16 cellular contexts compared by ENCODE assay signal in genomic region chr4:184988611-184989010, GRCh38. TPM values are rescaled to one million over a fixed set of nuclear protein-coding genes. Genes with fewer than 3 reads are reported as not detected.
DNase-seq lines count a peak whose midpoint lies in the region; ATAC-seq and TF ChIP-seq lines count a peak whose summit lies in the region.
"Had no signal": no experiment of that assay in that cellular context is flagged by ENCODE, and none has a peak within 500 bp of the region (broad histone marks: within the 10 kb centered on the region; RNA-seq: fewer than 3 reads in every experiment).

No MANE protein-coding gene starts in this region.

- H3K9me3 ChIP-seq in breast epithelium (no peaks in the 10 kb centered on the region), mammary epithelial cell (replicated peaks; ENCODE audit: insufficient read depth, low read length) (no peaks in the 10 kb centered on the region), prostate gland (no peaks in the 10 kb centered on the region), thyroid gland (no peaks in the 10 kb centered on the region), right atrium auricular region (no peaks in the 10 kb centered on the region), left lung (no peaks in the 10 kb centered on the region)
- H3K9me3 ChIP-seq: BLaER1, Caco-2 had no signal

- H3K27ac Mint-ChIP-seq in activated CD8-positive, alpha-beta T cell treated with anti-CD3 and anti-CD28 coated beads for 36 hours: no peak overlapping the region
- H3K27ac Mint-ChIP-seq: CD8-positive, alpha-beta memory T cell; HFFc6 had no signal

- TF ChIP-seq CTCF in breast epithelium (IDR thresholded peaks at IDR 0.05): no peak
- TF ChIP-seq CTCF in mammary epithelial cell (conservative IDR thresholded peaks at IDR 0.05 in 1 of 2, IDR thresholded peaks at IDR 0.05 in 1 of 2; ENCODE audit: extremely low read depth in 1 of 2, insufficient read depth in 1 of 2, low read depth in 1 of 2, low read length in 2 of 2): no peak
- no peak for TF ChIP-seq CTCF in prostate gland (IDR thresholded peaks at IDR 0.05)
- TF ChIP-seq CTCF in thyroid gland (IDR thresholded peaks at IDR 0.05): no peak
- TF ChIP-seq CTCF in right atrium auricular region (IDR thresholded peaks at IDR 0.05): no peak
- TF ChIP-seq CTCF in left lung (IDR thresholded peaks at IDR 0.05): no peak
- TF ChIP-seq CTCF in activated CD8-positive, alpha-beta T cell treated with anti-CD3 and anti-CD28 coated beads for 36 hours (IDR thresholded peaks at IDR 0.05): no peak

- no peaks in the 10 kb centered on the region for H4K20me1 ChIP-seq in mammary epithelial cell (ENCODE audit: insufficient read depth, low read length)
- H4K20me1 ChIP-seq: BLaER1 had no signal

- H3K36me3 Mint-ChIP-seq in activated CD8-positive, alpha-beta T cell treated with anti-CD3 and anti-CD28 coated beads for 36 hours (ENCODE audit: low read depth): no peaks in the 10 kb centered on the region
- H3K36me3 Mint-ChIP-seq: CD8-positive, alpha-beta memory T cell had no signal

- H3K9me3 Mint-ChIP-seq in activated CD8-positive, alpha-beta T cell treated with anti-CD3 and anti-CD28 coated beads for 36 hours: no peaks in the 10 kb centered on the region
- H3K9me3 Mint-ChIP-seq: CD8-positive, alpha-beta memory T cell; HFFc6 had no signal

- in situ Hi-C loops in mammary epithelial cell (cut with MboI; ENCODE audit: low sequenced_read_pairs in 2 of 2): loop anchor here in 1 of 2 donors (10.0 kb wide), 1 partner anchor 224 kb away; no protein-coding TSS in a partner anchor

- POLR2A ChIA-PET in activated CD8-positive, alpha-beta T cell treated with anti-CD3 and anti-CD28 coated beads for 36 hours (lab: Charles Lee): no interaction called here

- TF ChIP-seq POLR2A in breast epithelium (IDR thresholded peaks at IDR 0.05) (no peak), prostate gland (IDR thresholded peaks at IDR 0.05) (no peak), thyroid gland (IDR thresholded peaks at IDR 0.05) (no peak)

- no peak overlapping the region for H3K27ac ChIP-seq in breast epithelium
- no peak overlapping the region for H3K27ac ChIP-seq in mammary epithelial cell (ENCODE audit: insufficient read depth, low read depth, low read length)
- peak overlapping the region; percentile 71 to 73 for H3K27ac ChIP-seq in prostate gland
- H3K27ac ChIP-seq in thyroid gland: no peak overlapping the region
- H3K27ac ChIP-seq in right atrium auricular region: no peak overlapping the region
- no peak overlapping the region for H3K27ac ChIP-seq in left lung
- H3K27ac ChIP-seq: 22Rv1, BLaER1 had no signal

- H2AFZ ChIP-seq in mammary epithelial cell (ENCODE audit: low read depth, low read length): no peak overlapping the region

- H3K4me3 Mint-ChIP-seq in activated CD8-positive, alpha-beta T cell treated with anti-CD3 and anti-CD28 coated beads for 36 hours: no peak overlapping the region
- H3K4me3 Mint-ChIP-seq: CD8-positive, alpha-beta memory T cell; HFFc6 had no signal

- H3K9ac ChIP-seq in mammary epithelial cell (ENCODE audit: insufficient read depth, low read length): no peak overlapping the region
- H3K9ac ChIP-seq: BLaER1 had no signal

- dilution Hi-C loops in mammary epithelial cell (cut with HindIII; ENCODE audit: low sequenced_read_pairs): no loop called here

- no peak overlapping the region for H3K4me2 ChIP-seq in mammary epithelial cell (ENCODE audit: insufficient read depth, low read depth, low read length)
- H3K4me2 ChIP-seq: BLaER1 had no signal

- ATAC-seq in left colon (peak; percentile 52), left lung (no peak)
- no peak for ATAC-seq in activated CD8-positive, alpha-beta T cell treated with anti-CD3 and anti-CD28 coated beads for 36 hours

- no peaks in the 10 kb centered on the region for H3K27me3 Mint-ChIP-seq in activated CD8-positive, alpha-beta T cell treated with anti-CD3 and anti-CD28 coated beads for 36 hours

- H3K4me1 ChIP-seq in breast epithelium: no peaks in the 10 kb centered on the region
- no peaks in the 10 kb centered on the region for H3K4me1 ChIP-seq in mammary epithelial cell (ENCODE audit: insufficient read depth, low read length)
- no peaks in the 10 kb centered on the region for H3K4me1 ChIP-seq in prostate gland (replicated peaks)
- peaks cover 0 to 3% of the 10 kb centered on the region in 2 donors for H3K4me1 ChIP-seq in thyroid gland
- no peaks in the 10 kb centered on the region for H3K4me1 ChIP-seq in right atrium auricular region
- H3K4me1 ChIP-seq in left lung: peaks cover 0 to 5% of the 10 kb centered on the region in 2 donors
- H3K4me1 ChIP-seq: Caco-2 had no signal

- H3K27me3 ChIP-seq in breast epithelium: peaks cover 0 to 1% of the 10 kb centered on the region in 2 donors
- H3K27me3 ChIP-seq in mammary epithelial cell (ENCODE audit: insufficient read depth, low read length): no peaks in the 10 kb centered on the region
- no peaks in the 10 kb centered on the region for H3K27me3 ChIP-seq in prostate gland (replicated peaks; ENCODE audit: insufficient read depth)
- H3K27me3 ChIP-seq in thyroid gland: no peaks in the 10 kb centered on the region
- H3K27me3 ChIP-seq in right atrium auricular region: no peaks in the 10 kb centered on the region
- H3K27me3 ChIP-seq in left lung: peaks cover 4 to 21% of the 10 kb centered on the region in 2 donors
- H3K27me3 ChIP-seq: BLaER1 had no signal

- 51% methylated on average over 7 of the region's 8 CpGs for WGBS in mammary epithelial cell (ENCODE audit: low coverage, missing lambda C conversion rate)
- WGBS in prostate gland: 62% methylated on average over 8 of the region's 8 CpGs
- 46 to 47% methylated on average over 8 of the region's 8 CpGs for WGBS in thyroid gland, 2 donors

- H3K36me3 ChIP-seq in breast epithelium (no peaks in the 10 kb centered on the region), mammary epithelial cell (ENCODE audit: insufficient read depth, low read length) (no peaks in the 10 kb centered on the region), prostate gland (no peaks in the 10 kb centered on the region), thyroid gland (no peaks in the 10 kb centered on the region), right atrium auricular region (no peaks in the 10 kb centered on the region), left lung (no peaks in the 10 kb centered on the region)
- H3K36me3 ChIP-seq: BLaER1 had no signal

- H3K4me1 Mint-ChIP-seq in activated CD8-positive, alpha-beta T cell treated with anti-CD3 and anti-CD28 coated beads for 36 hours (ENCODE audit: low read depth): no peaks in the 10 kb centered on the region
- H3K4me1 Mint-ChIP-seq: CD8-positive, alpha-beta memory T cell had no signal

- BruUV-seq in mammary epithelial cell (replicated peaks; lab: Mats Ljungman, UMichigan): no TSS peak

- CTCF ChIA-PET in mammary epithelial cell (lab: Charles Lee; ENCODE audit: low non-redundant PET): no interaction called here
- CTCF ChIA-PET in activated CD8-positive, alpha-beta T cell treated with anti-CD3 and anti-CD28 coated beads for 36 hours (lab: Charles Lee): interaction anchor here (1.7 kb wide), 1 partner anchor 17 kb away, joined by 4 read pairs; no protein-coding TSS in a partner anchor

- no peaks in the 10 kb centered on the region for H3K79me2 ChIP-seq in mammary epithelial cell (ENCODE audit: insufficient read depth, low read length)

- no peak overlapping the region for H3K4me3 ChIP-seq in breast epithelium
- H3K4me3 ChIP-seq in mammary epithelial cell (replicated peaks in 1 of 3; ENCODE audit: insufficient read depth in 1 of 3, low read depth in 2 of 3, low read length in 3 of 3): no peak overlapping the region
- H3K4me3 ChIP-seq in prostate gland: no peak overlapping the region
- H3K4me3 ChIP-seq in thyroid gland (replicated peaks in 1 of 3): no peak overlapping the region
- no peak overlapping the region for H3K4me3 ChIP-seq in right atrium auricular region
- H3K4me3 ChIP-seq in left lung: no peak overlapping the region
- H3K4me3 ChIP-seq: BLaER1 had no signal

- DNase-seq in breast epithelium (ENCODE audit: low spot score in 2 of 2) (peak; percentile 59), mammary epithelial cell (no peak), left colon (no peak), prostate gland (ENCODE audit: low spot score) (peak; percentile 82), thyroid gland (peak; percentile 10 to 38), right atrium auricular region (ENCODE audit: low spot score) (no peak), left lung (no peak)
- DNase-seq in activated CD8-positive, alpha-beta T cell treated with anti-CD3 and anti-CD28 coated beads for 36 hours: no peak
- DNase-seq: Caco-2; CD8-positive, alpha-beta memory T cell; HCEC 1CT; HFFc6 had no signal

- intact Hi-C loops in breast epithelium (cut with DNase I; ENCODE audit: low total_unique reads): no loop called here
- intact Hi-C loops in mammary epithelial cell (cut with micrococcal nuclease): no loop called here
- intact Hi-C loops in left colon (cut with DNase I, micrococcal nuclease): no loop called here
- intact Hi-C loops in prostate gland (cut with DNase I): no loop called here
- intact Hi-C loops in thyroid gland (cut with DNase I): loop anchor here (10.0 kb wide), 1 partner anchor 244 kb away; no protein-coding TSS in a partner anchor
- intact Hi-C loops in left lung (cut with DNase I): loop anchor here in 1 of 2 donors (10.0 kb wide), 1 partner anchor 234 kb away; no protein-coding TSS in a partner anchor
- intact Hi-C loops in activated CD8-positive, alpha-beta T cell treated with anti-CD3 and anti-CD28 coated beads for 36 hours (cut with micrococcal nuclease): loop anchor here (10.0 kb wide), 1 partner anchor 244 kb away; no protein-coding TSS in a partner anchor

RNA-seq across cellular contexts. Expression of gene HELT, which starts 29.7 kb away (rescaled TPM):
- total RNA-seq in breast epithelium (not detected), mammary epithelial cell (not detected), left colon (not detected), prostate gland (not detected), thyroid gland (not detected), right atrium auricular region (not detected), left lung (under 1 TPM in 1 of 2 donors, not detected in 1; 0.64 TPM)
- polyA plus RNA-seq in mammary epithelial cell: not detected
- not detected for polyA minus RNA-seq in mammary epithelial cell
- total RNA-seq in activated CD8-positive, alpha-beta T cell treated with anti-CD3 and anti-CD28 coated beads for 36 hours: not detected
- total RNA-seq: A673; Caco-2; CD8-positive, alpha-beta memory T cell; H4; HFFc6 had no signal
- polyA plus RNA-seq: CD8-positive, alpha-beta memory T cell had no signal

Comparison
In these comparisons a context has a peak if more than half of its experiments do, and no peak if none do; other contexts are left out.
1. DNase-seq: peak in breast epithelium (2 of 2), prostate gland (single experiment) and thyroid gland (2 of 2); none in mammary epithelial cell (single experiment), left colon (0 of 2), right atrium auricular region (single experiment), left lung (0 of 2) and activated CD8-positive, alpha-beta T cell treated with anti-CD3 and anti-CD28 coated beads for 36 hours (single experiment).
2. H3K27ac ChIP-seq: peak in prostate gland (2 of 2); none in breast epithelium (0 of 2), mammary epithelial cell (single experiment), thyroid gland (0 of 3), right atrium auricular region (0 of 2) and left lung (0 of 2).
3. intact Hi-C loops: an anchor here in thyroid gland (10.0 kb wide) and activated CD8-positive, alpha-beta T cell treated with anti-CD3 and anti-CD28 coated beads for 36 hours (10.0 kb wide); none called in breast epithelium, mammary epithelial cell, left colon and prostate gland.